25 cellular contexts compared by ENCODE assay signal in genomic region chr1:150407330-150407729, GRCh38.
"Had no signal": no experiment of that assay in that cellular context is flagged by ENCODE, and none has a peak within 500 bp of the region (broad histone marks: within the 10 kb centered on the region; RNA-seq: fewer than 3 reads in every experiment).

No MANE protein-coding gene starts in this region.

- H3K4me3 Mint-ChIP-seq: memory B cell; natural killer cell treated with Interleukin-12 subunit alpha and Interleukin-12 subunit beta and Interleukin-15 and Interleukin-18, amount 100 ng/mL, for 72 hours; stimulated activated effector memory CD8-positive, alpha-beta T cell treated with anti-CD3 and anti-CD28 coated beads, Interleukin-12 subunit alpha, Interleukin-12 subunit beta, amount 100 ng/mL, for 72 hours; type B pancreatic cell had no signal

- H3K27me3 ChIP-seq: dorsolateral prefrontal cortex, gastrocnemius medialis, sigmoid colon, stomach, tibial artery had no signal

- H3K27ac ChIP-seq: dorsolateral prefrontal cortex, epithelial cell of prostate, gastrocnemius medialis, psoas muscle, sigmoid colon, stomach, tibial artery had no signal

- H3K4me3 ChIP-seq: dorsolateral prefrontal cortex, gastrocnemius medialis, lung, mucosa of descending colon, psoas muscle, sigmoid colon, stomach, tibial artery had no signal

- H3K9me3 Mint-ChIP-seq: memory B cell; naive B cell; natural killer cell treated with Interleukin-12 subunit alpha and Interleukin-12 subunit beta and Interleukin-15 and Interleukin-18, amount 100 ng/mL, for 72 hours; stimulated activated effector memory CD8-positive, alpha-beta T cell treated with anti-CD3 and anti-CD28 coated beads, Interleukin-12 subunit alpha, Interleukin-12 subunit beta, amount 100 ng/mL, for 72 hours; type B pancreatic cell had no signal

- H3K27me3 Mint-ChIP-seq: memory B cell; naive B cell; natural killer cell treated with Interleukin-12 subunit alpha and Interleukin-12 subunit beta and Interleukin-15 and Interleukin-18, amount 100 ng/mL, for 72 hours; type B pancreatic cell had no signal

- H3K36me3 Mint-ChIP-seq: natural killer cell treated with Interleukin-12 subunit alpha and Interleukin-12 subunit beta and Interleukin-15 and Interleukin-18, amount 100 ng/mL, for 72 hours; stimulated activated effector memory CD8-positive, alpha-beta T cell treated with anti-CD3 and anti-CD28 coated beads, Interleukin-12 subunit alpha, Interleukin-12 subunit beta, amount 100 ng/mL, for 72 hours had no signal

- ATAC-seq: esophagus mucosa; gastrocnemius medialis; left lobe of liver; mucosa of descending colon; natural killer cell treated with Interleukin-12 subunit alpha and Interleukin-12 subunit beta and Interleukin-15 and Interleukin-18, amount 100 ng/mL, for 72 hours; psoas muscle; right cardiac atrium; stimulated activated effector memory CD8-positive, alpha-beta T cell treated with anti-CD3 and anti-CD28 coated beads, Interleukin-12 subunit alpha, Interleukin-12 subunit beta, amount 100 ng/mL, for 72 hours had no signal

- H3K36me3 ChIP-seq: gastrocnemius medialis, sigmoid colon, stomach, tibial artery had no signal

- H3K9me3 ChIP-seq: gastrocnemius medialis, mucosa of descending colon, psoas muscle, sigmoid colon, stomach, tibial artery had no signal

- H3K27ac Mint-ChIP-seq: memory B cell; natural killer cell treated with Interleukin-12 subunit alpha and Interleukin-12 subunit beta and Interleukin-15 and Interleukin-18, amount 100 ng/mL, for 72 hours; stimulated activated effector memory CD8-positive, alpha-beta T cell treated with anti-CD3 and anti-CD28 coated beads, Interleukin-12 subunit alpha, Interleukin-12 subunit beta, amount 100 ng/mL, for 72 hours; type B pancreatic cell had no signal

- DNase-seq: dorsolateral prefrontal cortex; effector CD4-positive, alpha-beta T cell; foreskin fibroblast; gastrocnemius medialis; head of caudate nucleus; kidney; mucosa of descending colon; naive B cell; nucleus accumbens; psoas muscle; right cardiac atrium; sigmoid colon; stimulated activated CD4-positive, alpha-beta T cell treated with anti-CD3 and anti-CD28 coated beads, Interleukin-2, amount 100 ng/mL, for 24 hours; stimulated activated CD4-positive, alpha-beta T cell treated with anti-CD3 and anti-CD28 coated beads, Interleukin-4, amount 100 ng/mL, for 24 hours; stimulated activated naive CD4-positive, alpha-beta T cell treated with Interleukin-2 at 50 U/mL for 16 hours; stomach; tibial artery had no signal
